8 cellular contexts compared by ENCODE assay signal in genomic region chr16:2147981-2148671, GRCh38. TPM values are rescaled to one million over a fixed set of nuclear protein-coding genes. Genes with fewer than 3 reads are reported as not detected.
DNase-seq lines count a peak whose midpoint lies in the region; ATAC-seq and TF ChIP-seq lines count a peak whose summit lies in the region.

RAB26 (plus strand) TSS chr16:2148625; CDS start chr16:2148784, 159 bp downstream.

- peaks cover 4% of the 10 kb centered on the region for H3K36me3 ChIP-seq in CD4-positive, alpha-beta memory T cell (ENCODE audit: insufficient read depth, low read length)
- H3K36me3 ChIP-seq in muscle layer of colon (ENCODE audit: insufficient read depth, low read length), result peaks cover 5% of the 10 kb centered on the region
- peaks cover 0 to 11% (median 0%) of the 10 kb centered on the region in 3 donors for H3K36me3 ChIP-seq in tibial artery

- no peaks in the 10 kb centered on the region for H3K27me3 ChIP-seq in CD4-positive, alpha-beta memory T cell (ENCODE audit: insufficient read depth, low read length)
- no peaks in the 10 kb centered on the region for H3K27me3 ChIP-seq in muscle layer of colon (ENCODE audit: control insufficient read depth in 1 of 2, insufficient read depth in 2 of 2, low read length in 2 of 2)
- no peaks in the 10 kb centered on the region for H3K27me3 ChIP-seq in tibial artery

- TF ChIP-seq CTCF in tibial artery (IDR thresholded peaks at IDR 0.05), result no peak

- ATAC-seq in activated T-helper 17 cell treated with anti-CD3 and anti-CD28 coated beads, Interleukin-2, amount 50 U/mL, for 72 hours (replicated peaks), result peak; percentile 53
- ATAC-seq in GM18867 (IDR thresholded peaks at IDR 0.05; ENCODE audit: unreplicated experiment), result no peak

- H3K4me3 ChIP-seq in CD4-positive, alpha-beta memory T cell (ENCODE audit: low read length in 2 of 2), result peak within 1 kb of the TSS in 1 of 2 donors; percentile 35
- H3K4me3 ChIP-seq in muscle layer of colon (ENCODE audit: low read depth in 1 of 2, low read length in 2 of 2), result peak within 1 kb of the TSS in 1 of 2 donors; percentile 54
- H3K4me3 ChIP-seq in tibial artery, result peak within 1 kb of the TSS; percentile 43 to 56

- POLR2A ChIA-PET in CD4-positive, alpha-beta memory T cell (lab: Charles Lee; ENCODE audit: partially characterized antibody), result interaction anchor here (0.9 to 3.0 kb wide), 3 partner anchors 7 to 184 kb away, joined by 4 to 26 read pairs (median 10); partner anchors contain the start of genes RPS2, TBL3 and TRAF7

- H3K27ac ChIP-seq in CD4-positive, alpha-beta memory T cell (ENCODE audit: low read depth, low read length), result no peak within 1 kb of the TSS
- H3K27ac ChIP-seq in muscle layer of colon (ENCODE audit: low read depth, low read length) (peak within 1 kb of the TSS; percentile 82), tibial artery (peak within 1 kb of the TSS; percentile 44 to 47)

- peak; percentile 53 to 63 (median 59) for DNase-seq in CD4-positive, alpha-beta memory T cell
- DNase-seq in HK-2 (ENCODE audit: unreplicated experiment) (peak; percentile 73), NCI-H82 treated with DMSO at 0.1 percent for 48 hours (lab: John Stamatoyannopoulos, UW; ENCODE audit: unreplicated experiment) (peak; percentile 38), fibroblast of gingiva (ENCODE audit: low read depth) (peak; percentile 52), tibial artery (peak; percentile 72 to 92)

- H3K9me3 ChIP-seq in CD4-positive, alpha-beta memory T cell (ENCODE audit: control insufficient read depth in 1 of 2, low read length in 2 of 2), result no peaks in the 10 kb centered on the region
- H3K9me3 ChIP-seq in muscle layer of colon (ENCODE audit: low read length) (no peaks in the 10 kb centered on the region), tibial artery (no peaks in the 10 kb centered on the region)

- H3K4me1 Mint-ChIP-seq in CD4-positive, alpha-beta memory T cell, result peaks cover 5 to 33% (median 14%) of the 10 kb centered on the region in 4 donors
- H3K4me1 Mint-ChIP-seq in activated T-helper 17 cell treated with anti-CD3 and anti-CD28 coated beads, Interleukin-2, amount 50 U/mL, for 72 hours, result peaks cover 4% of the 10 kb centered on the region

- intact Hi-C loops in CD4-positive, alpha-beta memory T cell (cut with micrococcal nuclease), result no loop called here
- intact Hi-C loops in tibial artery (cut with DNase I; ENCODE audit: low total_unique reads), result no loop called here

- CTCF ChIA-PET in CD4-positive, alpha-beta memory T cell (lab: Charles Lee; ENCODE audit: partially characterized antibody), result interaction anchor here (1.1 to 1.9 kb wide), 4 partner anchors 12 to 144 kb away, joined by 3 to 6 read pairs (median 3); partner anchors contain the start of gene PKD1

- H3K36me3 Mint-ChIP-seq in CD4-positive, alpha-beta memory T cell, result no peaks in the 10 kb centered on the region
- H3K36me3 Mint-ChIP-seq in activated T-helper 17 cell treated with anti-CD3 and anti-CD28 coated beads, Interleukin-2, amount 50 U/mL, for 72 hours (ENCODE audit: low read depth), result peaks cover 23% of the 10 kb centered on the region

- H3K4me1 ChIP-seq in CD4-positive, alpha-beta memory T cell (ENCODE audit: insufficient read depth, low read length), result peaks cover 48% of the 10 kb centered on the region
- H3K4me1 ChIP-seq in muscle layer of colon (ENCODE audit: insufficient read depth, low read length) (peaks cover 48% of the 10 kb centered on the region), tibial artery (peaks cover 5 to 56% (median 38%) of the 10 kb centered on the region in 4 donors)

- no peaks in the 10 kb centered on the region for H3K9me3 Mint-ChIP-seq in CD4-positive, alpha-beta memory T cell
- H3K9me3 Mint-ChIP-seq in activated T-helper 17 cell treated with anti-CD3 and anti-CD28 coated beads, Interleukin-2, amount 50 U/mL, for 72 hours, result no peaks in the 10 kb centered on the region

- no peaks in the 10 kb centered on the region for H3K27me3 Mint-ChIP-seq in CD4-positive, alpha-beta memory T cell
- H3K27me3 Mint-ChIP-seq in activated T-helper 17 cell treated with anti-CD3 and anti-CD28 coated beads, Interleukin-2, amount 50 U/mL, for 72 hours, result no peaks in the 10 kb centered on the region

- peak within 1 kb of the TSS in 6 of 8 donors; percentile 25 to 70 (median 48) for H3K4me3 Mint-ChIP-seq in CD4-positive, alpha-beta memory T cell
- H3K4me3 Mint-ChIP-seq in activated T-helper 17 cell treated with anti-CD3 and anti-CD28 coated beads, Interleukin-2, amount 50 U/mL, for 72 hours, result peak within 1 kb of the TSS; percentile 93

- H3K27ac Mint-ChIP-seq in CD4-positive, alpha-beta memory T cell, result no peak within 1 kb of the TSS
- no peak within 1 kb of the TSS for H3K27ac Mint-ChIP-seq in activated T-helper 17 cell treated with anti-CD3 and anti-CD28 coated beads, Interleukin-2, amount 50 U/mL, for 72 hours

- no peak within 1 kb of the TSS for H3K9ac ChIP-seq in muscle layer of colon (ENCODE audit: low read length)

RNA-seq across cellular contexts. Expression of gene RAB26, which starts in this region (rescaled TPM):
- under 1 TPM in 1 of 2 experiments, not detected in 1; 0.44 TPM for total RNA-seq in CD4-positive, alpha-beta memory T cell
- under 1 TPM; 0.52 to 0.77 TPM for polyA plus RNA-seq in CD4-positive, alpha-beta memory T cell
- under 1 TPM; 0.28 to 0.34 TPM for total RNA-seq in activated T-helper 17 cell treated with anti-CD3 and anti-CD28 coated beads, Interleukin-2, amount 50 U/mL, for 72 hours

Comparison
In these comparisons a context has a peak if more than half of its experiments do, and no peak if none do; other contexts are left out.
1. Peak in DNase-seq in CD4-positive, alpha-beta memory T cell; RNA of the gene not detected or under 1 TPM.
2. Peak in ATAC-seq in activated T-helper 17 cell treated with anti-CD3 and anti-CD28 coated beads, Interleukin-2, amount 50 U/mL, for 72 hours; RNA of the gene not detected or under 1 TPM.